ENCODE assay signal across 8 cellular contexts in genomic region chr5:52989025-52989780, GRCh38. TPM values are rescaled to one million over a fixed set of nuclear protein-coding genes. Genes with fewer than 3 reads are reported as not detected.
DNase-seq lines count a peak whose midpoint lies in the region; ATAC-seq and TF ChIP-seq lines count a peak whose summit lies in the region.

TSS of gene ITGA2 (plus strand) at chr5:52989352. CDS start at chr5:52989469, 117 bp downstream.

- no peak within 1 kb of the TSS for H2AK5ac ChIP-seq in trophoblast cell (ENCODE audit: low read length)

- H3K4me2 ChIP-seq in OCI-LY1 (ENCODE audit: low read length) = peak within 1 kb of the TSS; percentile 70
- peak within 1 kb of the TSS; percentile 95 for H3K4me2 ChIP-seq in trophoblast cell (ENCODE audit: low read length)

- no peaks in the 10 kb centered on the region for H3F3A ChIP-seq in OCI-LY1 (ENCODE audit: insufficient read depth, low read length)

- H3K9ac ChIP-seq in OCI-LY1 (ENCODE audit: low read length) (peak within 1 kb of the TSS; percentile 25; the same call in 1 of the 2 replicates), trophoblast cell (ENCODE audit: low read length) (peak within 1 kb of the TSS; percentile 79)

- peak within 1 kb of the TSS; percentile 30 for H3K4ac ChIP-seq in trophoblast cell (ENCODE audit: low read depth, low read length)

- H3K4me1 Mint-ChIP-seq in activated naive CD8-positive, alpha-beta T cell treated with anti-CD3 and anti-CD28 coated beads for 36 hours = peaks cover 21% of the 10 kb centered on the region

- no peaks in the 10 kb centered on the region for H3K9me2 ChIP-seq in OCI-LY1 (ENCODE audit: low read depth, low read length)

- peak within 1 kb of the TSS; percentile 74 for H3K4me3 Mint-ChIP-seq in activated naive CD8-positive, alpha-beta T cell treated with anti-CD3 and anti-CD28 coated beads for 36 hours

- H3K27me3 Mint-ChIP-seq in activated naive CD8-positive, alpha-beta T cell treated with anti-CD3 and anti-CD28 coated beads for 36 hours = peaks cover 67% of the 10 kb centered on the region

- peak within 1 kb of the TSS; percentile 45 for H2BK5ac ChIP-seq in trophoblast cell (ENCODE audit: low read depth, low read length, poor library complexity)

- intact Hi-C loops in heart right ventricle (cut with DNase I) = loop anchor here in 3 of 10 donors (5.0 to 10.0 kb wide), 3 partner anchors 38 to 46 kb away; no protein-coding TSS in a partner anchor

- peak; percentile 35 for DNase-seq in activated naive CD8-positive, alpha-beta T cell treated with anti-CD3 and anti-CD28 coated beads for 36 hours
- peak; percentile 23 to 32 for DNase-seq in heart right ventricle
- DNase-seq in trophoblast cell = peak; percentile 5 to 34
- DNase-seq in NK-92 treated with Interleukin-12 subunit alpha and Interleukin-12 subunit beta, amount 100 ng/mL, for 24 hours (lab: John Stamatoyannopoulos, UW) = no peak

- H3K4me1 ChIP-seq in OCI-LY1 (ENCODE audit: insufficient read depth, low read length, severe bottlenecking) (peaks cover 10% of the 10 kb centered on the region), heart right ventricle (peaks cover 0 to 28% (median 15%) of the 10 kb centered on the region in 9 donors), trophoblast cell (ENCODE audit: control insufficient read depth in 1 of 2, insufficient read depth in 2 of 2, low read length in 2 of 2) (peaks cover 3 to 10% of the 10 kb centered on the region in 2 experiments)

- H2BK120ac ChIP-seq in trophoblast cell (ENCODE audit: insufficient read depth, low read length, poor library complexity) = peak within 1 kb of the TSS; percentile 62

- H3K36me3 Mint-ChIP-seq in activated naive CD8-positive, alpha-beta T cell treated with anti-CD3 and anti-CD28 coated beads for 36 hours = peaks cover 2% of the 10 kb centered on the region

- H3K36me3 ChIP-seq in OCI-LY1 (ENCODE audit: insufficient read depth, low read length) = no peaks in the 10 kb centered on the region
- H3K36me3 ChIP-seq in heart right ventricle = no peaks in the 10 kb centered on the region
- H3K36me3 ChIP-seq in trophoblast cell (ENCODE audit: control insufficient read depth in 1 of 2, insufficient read depth in 2 of 2, low read length in 2 of 2) = no peaks in the 10 kb centered on the region

- H3K23ac ChIP-seq in trophoblast cell (ENCODE audit: low read length) = no peak within 1 kb of the TSS

- no peak within 1 kb of the TSS for H2AFZ ChIP-seq in OCI-LY1 (ENCODE audit: low read length)
- H2AFZ ChIP-seq in trophoblast cell (ENCODE audit: insufficient read depth, low read length, poor library complexity) = peak within 1 kb of the TSS; percentile 47

- H2BK12ac ChIP-seq in trophoblast cell (ENCODE audit: low read length) = peak within 1 kb of the TSS; percentile 85

- peak within 1 kb of the TSS; percentile 75 for H4K8ac ChIP-seq in trophoblast cell (ENCODE audit: low read depth, low read length)

- H3K18ac ChIP-seq in trophoblast cell (ENCODE audit: low read length) = peak within 1 kb of the TSS; percentile 62

- peaks cover 4% of the 10 kb centered on the region for H3K79me1 ChIP-seq in trophoblast cell (ENCODE audit: low read length)

- TF ChIP-seq POLR2A in GM18505 (IDR thresholded peaks at IDR 0.05; ENCODE audit: borderline replicate concordance, extremely low read depth, insufficient read depth, insufficient read length) = no peak

- H3K14ac ChIP-seq in trophoblast cell (ENCODE audit: low read length) = peak within 1 kb of the TSS; percentile 80

- H3K9me3 ChIP-seq in OCI-LY1 (ENCODE audit: low read length) (no peaks in the 10 kb centered on the region), heart right ventricle (no peaks in the 10 kb centered on the region), trophoblast cell (ENCODE audit: insufficient read depth, low read depth, low read length) (peaks cover 2% of the 10 kb centered on the region)

- H3K79me2 ChIP-seq in OCI-LY1 (ENCODE audit: insufficient read depth, low read length) = no peaks in the 10 kb centered on the region
- peaks cover 3% of the 10 kb centered on the region for H3K79me2 ChIP-seq in trophoblast cell (ENCODE audit: control insufficient read depth, insufficient read depth, low read length, poor library complexity)

- no peaks in the 10 kb centered on the region for H3K9me3 Mint-ChIP-seq in activated naive CD8-positive, alpha-beta T cell treated with anti-CD3 and anti-CD28 coated beads for 36 hours

- H4K91ac ChIP-seq in trophoblast cell (ENCODE audit: low read depth, low read length) = peak within 1 kb of the TSS; percentile 92

- H3K27me3 ChIP-seq in OCI-LY1 (ENCODE audit: insufficient read depth, low read length) (no peaks in the 10 kb centered on the region), heart right ventricle (peaks cover 0 to 14% (median 0%) of the 10 kb centered on the region in 7 donors), trophoblast cell (ENCODE audit: insufficient read depth, low read length) (no peaks in the 10 kb centered on the region)

- no peaks in the 10 kb centered on the region for H4K20me1 ChIP-seq in OCI-LY1 (ENCODE audit: insufficient read depth, low read length)

- peak within 1 kb of the TSS; percentile 62 for H4K12ac ChIP-seq in trophoblast cell (ENCODE audit: low read depth, low read length)

- 0 to 1% methylated on average over 51 to 64 of the region's 64 CpGs for WGBS in heart right ventricle, 2 donors
- WGBS in trophoblast cell (ENCODE audit: extremely low coverage, insufficient coverage, insufficient read length) = no CpG with 5 or more reads among the region's 64 CpGs

- no peak within 1 kb of the TSS for H3K27ac ChIP-seq in OCI-LY1 (ENCODE audit: low read depth, low read length, poor library complexity, severe bottlenecking)
- H3K27ac ChIP-seq in heart right ventricle = peak within 1 kb of the TSS in 5 of 10 donors; percentile 43 to 76 (median 51)
- H3K27ac ChIP-seq in trophoblast cell (ENCODE audit: low read depth, low read length) = peak within 1 kb of the TSS; percentile 31

- no peak for TF ChIP-seq CTCF in OCI-LY1 (IDR thresholded peaks at IDR 0.05; ENCODE audit: low read length)
- no peak for TF ChIP-seq CTCF in heart right ventricle (IDR thresholded peaks at IDR 0.05)

- H3K27ac Mint-ChIP-seq in activated naive CD8-positive, alpha-beta T cell treated with anti-CD3 and anti-CD28 coated beads for 36 hours = no peak within 1 kb of the TSS

- H3K4me3 ChIP-seq in GM08714 (ENCODE audit: low read length) (peak within 1 kb of the TSS; percentile 51), OCI-LY1 (ENCODE audit: low read depth, low read length, poor library complexity, severe bottlenecking) (peak within 1 kb of the TSS; percentile 55), heart right ventricle (peak within 1 kb of the TSS; percentile 41 to 75 (median 63)), trophoblast cell (ENCODE audit: low read depth, low read length) (peak within 1 kb of the TSS; percentile 89)

- ATAC-seq in HG02678 (IDR thresholded peaks at IDR 0.05; ENCODE audit: unreplicated experiment) (peak; percentile 73), heart right ventricle (peak; percentile 72 to 93 (median 84)), GM18505 (IDR thresholded peaks at IDR 0.05; ENCODE audit: unreplicated experiment) (no peak)

RNA-seq across cellular contexts. Expression of gene ITGA2, which starts in this region (rescaled TPM):
- total RNA-seq in activated naive CD8-positive, alpha-beta T cell treated with anti-CD3 and anti-CD28 coated beads for 36 hours = 1 to 10 TPM; 1.7 to 2.0 TPM
- 1 to 10 TPM in 4 of 10 donors, under 1 TPM in 6; 0.30 to 9.4 (median 0.92) TPM for total RNA-seq in heart right ventricle
- 1 to 10 TPM in 1 of 2 donors, under 1 TPM in 1; 0.22 to 1.3 TPM for polyA plus RNA-seq in heart right ventricle
- polyA plus RNA-seq in trophoblast cell (2013) = 10.0 and 10.4 TPM in 2 replicates
